1 cellular context compared by ENCODE assay signal in genomic region chr9:120893917-120894316, GRCh38.
TF ChIP-seq lines count a peak whose summit lies in the region.

No MANE protein-coding gene starts in this region.

TF ChIP-seq in endothelial cell of umbilical vein, 7 proteins besides CTCF, POLR2A, EP300 and RAD21:
- TF ChIP-seq GATA2 (IDR thresholded peaks at IDR 0.05; ENCODE audit: insufficient read depth, insufficient read length, low read depth, low read length) (no peak), FOS (IDR thresholded peaks at IDR 0.05; ENCODE audit: borderline replicate concordance, insufficient read depth, low read length) (no peak), JUN (IDR thresholded peaks at IDR 0.05; ENCODE audit: borderline replicate concordance, insufficient read depth, insufficient read length, low read depth) (no peak), MYC (IDR thresholded peaks at IDR 0.05; ENCODE audit: low read depth, low read length) (no peak), POLR2AphosphoS5 (IDR thresholded peaks at IDR 0.05; ENCODE audit: insufficient read depth, low read depth, low read length) (no peak), MAX (IDR thresholded peaks at IDR 0.05; ENCODE audit: insufficient read depth, insufficient read length) (no peak), EZH2 (IDR thresholded peaks at IDR 0.05; ENCODE audit: borderline replicate concordance, low read depth, low read length, severe bottlenecking) (no peak)
TF ChIP-seq in endothelial cell of umbilical vein: peak in this region for 0.
